In the genomic region with DNA sequence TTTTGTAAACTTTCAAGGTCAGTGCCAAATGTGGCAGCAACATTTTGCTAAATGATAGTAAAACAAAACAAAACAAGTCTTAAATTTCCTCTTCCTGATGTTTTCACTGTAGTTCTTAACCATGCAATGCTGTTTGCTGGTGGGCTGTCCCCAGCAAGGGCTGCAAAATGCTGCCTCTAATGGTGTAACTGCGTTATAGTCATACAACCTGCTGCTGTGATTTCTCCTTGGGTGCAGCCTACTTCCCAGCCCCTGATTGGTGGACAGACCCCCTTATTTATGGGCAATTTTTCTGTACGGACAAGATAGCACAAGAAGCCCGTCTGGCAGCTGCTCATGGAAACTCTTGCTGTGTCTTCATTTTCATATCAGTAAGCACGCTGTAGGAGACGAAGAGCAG, we compare ENCODE assay signal across 10 cellular contexts. TPM values are rescaled to one million over a fixed set of nuclear protein-coding genes. Genes with fewer than 3 reads are reported as not detected.
A peak's percentile ranks its signal among the peaks of the same experiment; 100 is the strongest.
DNase-seq lines count a peak whose midpoint lies in the region; ATAC-seq, FAIRE-seq and TF ChIP-seq lines count a peak whose summit lies in the region.
"Had no signal": no experiment of that assay in that cellular context is flagged by ENCODE, and none has a peak within 500 bp of the region (broad histone marks: within the 10 kb centered on the region; RNA-seq: fewer than 3 reads in every experiment).

No MANE protein-coding gene starts in this region.

- CTCF ChIA-PET in A549 (lab: Yijun Ruan, JAX), result no interaction called here
- CTCF ChIA-PET in PC-3 (lab: Charles Lee), result no interaction called here

- peak in 1 of 2 experiments; percentile 19 for DNase-seq in A549 (ENCODE audit: low read depth in 1 of 2, low spot score in 1 of 2)
- DNase-seq in PC-3, result peak; percentile 14
- no peak for DNase-seq in right atrium auricular region (ENCODE audit: low spot score)
- no peak for DNase-seq in NCI-H1930 (lab: John Stamatoyannopoulos, UW)
- no peak for DNase-seq in pons (ENCODE audit: low spot score)
- no peak for DNase-seq in ascending aorta (ENCODE audit: low spot score in 2 of 2)
- no peak for DNase-seq in hippocampal formation (lab: John Stamatoyannopoulos, UW)

- H4K20me1 ChIP-seq in PC-3 (ENCODE audit: low read length), result no peaks in the 10 kb centered on the region

- no peaks in the 10 kb centered on the region for H3K9me2 ChIP-seq in PC-3 (replicated peaks; ENCODE audit: low read length)

- H3F3A ChIP-seq in PC-3 (ENCODE audit: low read length, unreplicated experiment), result no peaks in the 10 kb centered on the region

- no peak overlapping the region for H3K4me2 ChIP-seq in A549
- H3K4me2 ChIP-seq in PC-3 (ENCODE audit: low read length), result no peak overlapping the region

- 2% methylated on average over 5 of the region's 5 CpGs for WGBS in A549 (ENCODE audit: missing lambda C conversion rate)

- TF ChIP-seq EP300 in A549 (IDR thresholded peaks at IDR 0.05), result no peak

- H3K36me3 ChIP-seq in PC-3 (ENCODE audit: low read depth, low read length) (no peaks in the 10 kb centered on the region), right atrium auricular region (no peaks in the 10 kb centered on the region), ascending aorta (no peaks in the 10 kb centered on the region)
- H3K36me3 ChIP-seq: neutrophil had no signal

- H3K27ac ChIP-seq in A549, result no peak overlapping the region
- no peak overlapping the region for H3K27ac ChIP-seq in PC-3 (ENCODE audit: low read length)
- no peak overlapping the region for H3K27ac ChIP-seq in right atrium auricular region
- no peak overlapping the region for H3K27ac ChIP-seq in ascending aorta
- H3K27ac ChIP-seq: neutrophil had no signal

- H3K27me3 ChIP-seq in PC-3 (ENCODE audit: low read length) (peaks cover 59% of the 10 kb centered on the region), right atrium auricular region (no peaks in the 10 kb centered on the region), ascending aorta (no peaks in the 10 kb centered on the region)

- peak; percentile 74 to 85; a peak in 4 of 6 replicates for ATAC-seq in A549
- peak; percentile 59 for ATAC-seq in GM19328 (IDR thresholded peaks at IDR 0.05; ENCODE audit: unreplicated experiment)
- no peak for ATAC-seq in PC-3

- H3K4me1 ChIP-seq in A549 (no peaks in the 10 kb centered on the region), PC-3 (ENCODE audit: insufficient read depth, low read length) (no peaks in the 10 kb centered on the region), right atrium auricular region (no peaks in the 10 kb centered on the region), ascending aorta (no peaks in the 10 kb centered on the region)

- H3K9me3 ChIP-seq in A549, result no peaks in the 10 kb centered on the region
- H3K9me3 ChIP-seq in PC-3 (ENCODE audit: low read length), result no peaks in the 10 kb centered on the region
- no peaks in the 10 kb centered on the region for H3K9me3 ChIP-seq in right atrium auricular region
- no peaks in the 10 kb centered on the region for H3K9me3 ChIP-seq in ascending aorta
- H3K9me3 ChIP-seq: neutrophil had no signal

- no peak overlapping the region for H2AFZ ChIP-seq in PC-3 (ENCODE audit: low read length)

- no peak for TF ChIP-seq POLR2A in A549 (IDR thresholded peaks at IDR 0.05; ENCODE audit: low read length)

- TF ChIP-seq CTCF in A549 (IDR thresholded peaks at IDR 0.05) (no peak), PC-3 (conservative IDR thresholded peaks at IDR 0.05; ENCODE audit: low read depth, low read length) (peak; percentile 42; the same call in 1 of the 2 replicates), right atrium auricular region (IDR thresholded peaks at IDR 0.05) (peak; percentile 28 to 42), ascending aorta (IDR thresholded peaks at IDR 0.05) (no peak)

- no peak for TF ChIP-seq RAD21 in A549 (conservative IDR thresholded peaks at IDR 0.05 in 1 of 2, IDR thresholded peaks at IDR 0.05 in 1 of 2)

- intact Hi-C loops in PC-3 (cut with micrococcal nuclease) (no loop called here), ascending aorta (cut with DNase I) (no loop called here)

- H3K79me2 ChIP-seq in PC-3 (ENCODE audit: low read length), result no peaks in the 10 kb centered on the region

- no peak overlapping the region for H3K9ac ChIP-seq in PC-3 (ENCODE audit: low read length)

- no peak overlapping the region for H3K4me3 ChIP-seq in A549
- no peak overlapping the region for H3K4me3 ChIP-seq in PC-3 (ENCODE audit: low read length)
- no peak overlapping the region for H3K4me3 ChIP-seq in right atrium auricular region
- no peak overlapping the region for H3K4me3 ChIP-seq in ascending aorta

- FAIRE-seq in A549 (lab: Jason Lieb, UNC), result no peak
- FAIRE-seq: G401.6 had no signal

- POLR2A ChIA-PET in A549 (lab: Yijun Ruan, JAX) (no interaction called here), PC-3 (lab: Charles Lee; ENCODE audit: unreplicated experiment) (no interaction called here)

- BruUV-seq in PC-3 (replicated peaks; lab: Mats Ljungman, UMichigan), result no TSS peak

TF ChIP-seq in A549, 52 proteins besides CTCF, POLR2A, EP300 and RAD21:
- TF ChIP-seq, protein P1, sequence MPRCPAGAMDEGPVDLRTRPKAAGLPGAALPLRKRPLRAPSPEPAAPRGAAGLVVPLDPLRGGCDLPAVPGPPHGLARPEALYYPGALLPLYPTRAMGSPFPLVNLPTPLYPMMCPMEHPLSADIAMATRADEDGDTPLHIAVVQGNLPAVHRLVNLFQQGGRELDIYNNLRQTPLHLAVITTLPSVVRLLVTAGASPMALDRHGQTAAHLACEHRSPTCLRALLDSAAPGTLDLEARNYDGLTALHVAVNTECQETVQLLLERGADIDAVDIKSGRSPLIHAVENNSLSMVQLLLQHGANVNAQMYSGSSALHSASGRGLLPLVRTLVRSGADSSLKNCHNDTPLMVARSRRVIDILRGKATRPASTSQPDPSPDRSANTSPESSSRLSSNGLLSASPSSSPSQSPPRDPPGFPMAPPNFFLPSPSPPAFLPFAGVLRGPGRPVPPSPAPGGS (IDR thresholded peaks at IDR 0.05), result no peak
- TF ChIP-seq ESRRA (IDR thresholded peaks at IDR 0.05; ENCODE audit: borderline replicate concordance, low read length), result no peak

RNA-seq across cellular contexts. Expression of a gene that starts 26.6 kb away (rescaled TPM):
- polyA plus RNA-seq in A549 (2011; rRNA removed) (not detected in 2 replicates), A549 (2017; fragmentation: RNase III; extraction: RNeasy Plus Mini Kit Qiagen cat#74134 plus additional on column Dnase treatment) (not detected in 3 replicates)
- polyA plus RNA-seq in A549 (2012; cell fraction: cytosol; rRNA removed), result 0.01 TPM in 1 of 2 replicates, not detected in the other
- not detected in 2 replicates for polyA plus RNA-seq in A549 (2012; cell fraction: nucleus; rRNA removed)
- not detected in 2 replicates for polyA minus RNA-seq in A549 (2011; rRNA and poly(A)+ RNA removed)
- total RNA-seq in PC-3 (2014; rRNA removed) (0.29 TPM in 1 of 2 replicates, not detected in the other), right atrium auricular region (10 to 100 TPM; 18.4 to 44.8 TPM), ascending aorta (0.85 TPM)

Comparison
In these comparisons a context has a peak if more than half of its experiments do, and no peak if none do; other contexts are left out.
1. CTCF ChIP-seq: peak in PC-3 (single experiment) and right atrium auricular region (2 of 2); none in A549 (single experiment) and ascending aorta (0 of 3).
2. RNA of a gene that starts 26.6 kb away (total RNA-seq): 18.4 to 44.8 TPM in right atrium auricular region; 0.85 TPM in ascending aorta (single experiment) and 0.29 TPM in PC-3; every median in the first group is over 10 times any median in the second.